20 cellular contexts compared by ENCODE assay signal in genomic region chr6:41929918-41930317, GRCh38. TPM values are rescaled to one million over a fixed set of nuclear protein-coding genes. Genes with fewer than 3 reads are reported as not detected.
DNase-seq lines count a peak whose midpoint lies in the region; ATAC-seq, FAIRE-seq and TF ChIP-seq lines count a peak whose summit lies in the region.
"Had no signal": no experiment of that assay in that cellular context is flagged by ENCODE, and none has a peak within 500 bp of the region (broad histone marks: within the 10 kb centered on the region; RNA-seq: fewer than 3 reads in every experiment).

No MANE protein-coding gene starts in this region.

- H3K4me1 Mint-ChIP-seq in IgD-negative memory B cell (peaks cover 7 to 19% (median 14%) of the 10 kb centered on the region in 3 donors), natural killer cell (peaks cover 60% of the 10 kb centered on the region in 2 donors)
- peaks cover 35% of the 10 kb centered on the region for H3K4me1 Mint-ChIP-seq in activated naive CD8-positive, alpha-beta T cell (ENCODE audit: low read depth)

- POLR2A ChIA-PET in PC-9 (lab: Charles Lee; ENCODE audit: unreplicated experiment), result no interaction called here

- no peaks in the 10 kb centered on the region for H3K27me3 ChIP-seq in BLaER1 treated with 17β-estradiol and CSF1 and Interleukin-3, amounts not matched to agents 10 nM and 100 nM
- no peaks in the 10 kb centered on the region for H3K27me3 ChIP-seq in PC-9 (ENCODE audit: insufficient read depth, low read depth)

- peak overlapping the region in 9 of 11 experiments; percentile 4 to 61 (median 37); a peak in 15 of 22 replicates for H3K4me2 ChIP-seq in BLaER1 treated with 17β-estradiol and CSF1 and Interleukin-3, amounts not matched to agents 10 nM and 100 nM
- no peak overlapping the region for H3K4me2 ChIP-seq in PC-9

- no peak overlapping the region for H2AFZ ChIP-seq in PC-9

- H3K36me3 Mint-ChIP-seq in IgD-negative memory B cell, result no peaks in the 10 kb centered on the region
- peaks cover 9% of the 10 kb centered on the region for H3K36me3 Mint-ChIP-seq in activated naive CD8-positive, alpha-beta T cell
- H3K36me3 Mint-ChIP-seq in natural killer cell, result no peaks in the 10 kb centered on the region

- CTCF ChIA-PET in PC-9 (lab: Charles Lee), result no interaction called here

- DNase-seq in natural killer cell, result no peak
- DNase-seq in epidermal melanocyte (ENCODE audit: insufficient read length, low spot score), result no peak
- DNase-seq in PC-9, result no peak
- DNase-seq in kidney, result no peak
- DNase-seq: AML-193, DMS79, KBM-7, NCI-H1048, NCI-H1436 treated with DMSO at 0.1 percent for 48 hours, NCI-H2081, NCI-H510A, NCI-H82, PC-3 had no signal

- peak overlapping the region in 10 of 11 experiments; percentile 15 to 100 (median 48); a peak in 16 of 22 replicates for H3K27ac ChIP-seq in BLaER1 treated with 17β-estradiol and CSF1 and Interleukin-3, amounts not matched to agents 10 nM and 100 nM
- H3K27ac ChIP-seq in PC-9 (no peak overlapping the region), kidney (ENCODE audit: low read depth in 2 of 2, low read length in 2 of 2) (no peak overlapping the region)

- H3K9ac ChIP-seq in BLaER1 treated with 17β-estradiol and CSF1 and Interleukin-3, amounts not matched to agents 10 nM and 100 nM, result peak overlapping the region; percentile 3 to 60 (median 39); a peak in 15 of 22 replicates
- H3K9ac ChIP-seq in kidney (ENCODE audit: low read length in 2 of 2), result no peak overlapping the region

- no peak for FAIRE-seq in kidney (lab: Jason Lieb, UNC)
- FAIRE-seq: D721Med had no signal

- H3K27me3 Mint-ChIP-seq in IgD-negative memory B cell (no peaks in the 10 kb centered on the region), natural killer cell (ENCODE audit: low read depth in 2 of 2) (no peaks in the 10 kb centered on the region)
- no peaks in the 10 kb centered on the region for H3K27me3 Mint-ChIP-seq in activated naive CD8-positive, alpha-beta T cell
- H3K27me3 Mint-ChIP-seq: CD8-positive, alpha-beta memory T cell had no signal

- ATAC-seq in natural killer cell, result no peak
- ATAC-seq in HG03196 (IDR thresholded peaks at IDR 0.05; ENCODE audit: unreplicated experiment), result no peak
- ATAC-seq: PC-3 had no signal

- TF ChIP-seq CTCF in natural killer cell (IDR thresholded peaks at IDR 0.05), result no peak
- no peak for TF ChIP-seq CTCF in PC-9 (conservative IDR thresholded peaks at IDR 0.05)
- TF ChIP-seq CTCF in kidney (IDR thresholded peaks at IDR 0.05; ENCODE audit: borderline replicate concordance, extremely low read depth, insufficient read depth), result no peak

- H3K27ac Mint-ChIP-seq in IgD-negative memory B cell (peak overlapping the region; percentile 39 to 85 (median 58)), natural killer cell (peak overlapping the region; percentile 67 to 73)
- H3K27ac Mint-ChIP-seq in activated naive CD8-positive, alpha-beta T cell, result peak overlapping the region; percentile 25

- peaks cover 8 to 90% (median 69%) of the 10 kb centered on the region in 11 experiments; a peak in 21 of 22 replicates for H4K20me1 ChIP-seq in BLaER1 treated with 17β-estradiol and CSF1 and Interleukin-3, amounts not matched to agents 10 nM and 100 nM
- peaks cover 45% of the 10 kb centered on the region for H4K20me1 ChIP-seq in PC-9 (ENCODE audit: insufficient read depth)

- intact Hi-C loops in natural killer cell (cut with micrococcal nuclease), result no loop called here
- intact Hi-C loops in PC-9 (cut with micrococcal nuclease; ENCODE audit: unreplicated experiment), result no loop called here
- intact Hi-C loops in kidney (cut with DNase I), result loop anchor here (10.0 kb wide), 1 partner anchor 115 kb away; no protein-coding TSS in a partner anchor

- H3K9me3 Mint-ChIP-seq in IgD-negative memory B cell, result no peaks in the 10 kb centered on the region
- no peaks in the 10 kb centered on the region for H3K9me3 Mint-ChIP-seq in activated naive CD8-positive, alpha-beta T cell (ENCODE audit: low read depth)
- H3K9me3 Mint-ChIP-seq in natural killer cell, result no peaks in the 10 kb centered on the region
- H3K9me3 Mint-ChIP-seq: CD8-positive, alpha-beta memory T cell had no signal

- H3K4me1 ChIP-seq in BLaER1 treated with 17β-estradiol and CSF1 and Interleukin-3, amounts not matched to agents 10 nM and 100 nM, result peaks cover 25 to 95% (median 78%) of the 10 kb centered on the region in 10 experiments
- no peaks in the 10 kb centered on the region for H3K4me1 ChIP-seq in PC-9 (replicated peaks; ENCODE audit: insufficient read depth)
- H3K4me1 ChIP-seq in kidney (ENCODE audit: control insufficient read depth in 1 of 2, insufficient read depth in 1 of 2, low read depth in 1 of 2, low read length in 2 of 2), result no peaks in the 10 kb centered on the region
- H3K4me1 ChIP-seq: HAP-1 had no signal

- peaks cover 43% of the 10 kb centered on the region for H3F3A ChIP-seq in PC-9 (ENCODE audit: insufficient read depth, low read depth)

- H3K9me3 ChIP-seq in BLaER1 treated with 17β-estradiol and CSF1 and Interleukin-3, amounts not matched to agents 10 nM and 100 nM (replicated peaks in 1 of 11), result no peaks in the 10 kb centered on the region
- H3K9me3 ChIP-seq in PC-9 (ENCODE audit: insufficient read depth, low read depth) (no peaks in the 10 kb centered on the region), kidney (ENCODE audit: control insufficient read depth in 1 of 2, low read length in 2 of 2) (no peaks in the 10 kb centered on the region)
- H3K9me3 ChIP-seq: HAP-1 had no signal

- peaks cover 81 to 100% (median 98%) of the 10 kb centered on the region in 11 experiments for H3K36me3 ChIP-seq in BLaER1 treated with 17β-estradiol and CSF1 and Interleukin-3, amounts not matched to agents 10 nM and 100 nM
- peaks cover 53% of the 10 kb centered on the region for H3K36me3 ChIP-seq in PC-9 (ENCODE audit: low read depth)
- peaks cover 33 to 49% of the 10 kb centered on the region in 2 donors for H3K36me3 ChIP-seq in kidney (ENCODE audit: control insufficient read depth in 1 of 2, insufficient read depth in 2 of 2, low read length in 2 of 2)

- H3K4me3 Mint-ChIP-seq in IgD-negative memory B cell (peak overlapping the region in 1 of 4 donors; percentile 2), natural killer cell (no peak overlapping the region)
- H3K4me3 Mint-ChIP-seq in activated naive CD8-positive, alpha-beta T cell, result no peak overlapping the region
- H3K4me3 Mint-ChIP-seq: CD8-positive, alpha-beta memory T cell had no signal

- no peak overlapping the region for H3K4me3 ChIP-seq in BLaER1 treated with 17β-estradiol and CSF1 and Interleukin-3, amounts not matched to agents 10 nM and 100 nM
- H3K4me3 ChIP-seq in PC-9 (no peak overlapping the region), kidney (ENCODE audit: low read length in 2 of 2) (no peak overlapping the region)
- H3K4me3 ChIP-seq: HAP-1 had no signal

- peaks cover 23% of the 10 kb centered on the region for H3K79me2 ChIP-seq in PC-9 (ENCODE audit: low read depth)

- no TSS peak for BruUV-seq in PC-9 (replicated peaks; lab: Mats Ljungman, UMichigan)

- H3K9me2 ChIP-seq in PC-9 (ENCODE audit: insufficient read depth), result no peaks in the 10 kb centered on the region

RNA-seq across cellular contexts. Expression of gene BYSL, which starts 8.6 kb away (rescaled TPM):
- polyA plus RNA-seq in IgD-negative memory B cell (9.6 TPM), kidney (ENCODE audit: insufficient read depth, low read depth, low replicate concordance) (10.1 TPM)
- total RNA-seq in natural killer cell (10 to 100 TPM in 1 of 3 donors, 1 to 10 TPM in 2; 5.4 to 11.6 (median 5.7) TPM), PC-9 (2021) (33.0 and 36.5 TPM in 2 replicates), kidney (14.3 TPM)

RNA-seq across cellular contexts. Expression of gene MED20, which starts 9.0 kb away (rescaled TPM):
- polyA plus RNA-seq in IgD-negative memory B cell (9.8 TPM), kidney (ENCODE audit: insufficient read depth, low read depth, low replicate concordance) (15.1 TPM)
- total RNA-seq in natural killer cell (10 to 100 TPM in 2 of 3 donors, 1 to 10 TPM in 1; 6.4 to 15.2 (median 15.0) TPM), PC-9 (2021) (45.8 and 61.8 TPM in 2 replicates), kidney (22.0 TPM)

RNA-seq across cellular contexts. Expression of gene CCND3, which starts 11.7 kb away (rescaled TPM):
- polyA plus RNA-seq in IgD-negative memory B cell (309 TPM), kidney (ENCODE audit: insufficient read depth, low read depth, low replicate concordance) (42.1 TPM)
- total RNA-seq in natural killer cell (100 to 1,000 TPM; 409 to 438 (median 438) TPM), PC-9 (2021) (70.5 and 75.1 TPM in 2 replicates), kidney (139 TPM)

RNA-seq across cellular contexts. Expression of gene USP49, which starts 34.7 kb away (rescaled TPM):
- 1.5 TPM for polyA plus RNA-seq in IgD-negative memory B cell
- 10 to 100 TPM in 2 of 3 donors, 1 to 10 TPM in 1; 6.4 to 15.1 (median 11.5) TPM for total RNA-seq in natural killer cell
- total RNA-seq in PC-9 (2021), result 10.9 and 13.9 TPM in 2 replicates
- total RNA-seq in kidney, result 3.4 TPM
- polyA plus RNA-seq in kidney (ENCODE audit: insufficient read depth, low read depth, low replicate concordance), result 1.1 TPM

Comparison
In these comparisons a context has a peak if more than half of its experiments do, and no peak if none do; other contexts are left out.
1. H3K27ac ChIP-seq: peak in BLaER1 treated with 17β-estradiol and CSF1 and Interleukin-3, amounts not matched to agents 10 nM and 100 nM (10 of 11); none in PC-9 (single experiment) and kidney (0 of 2).
2. H3K9ac ChIP-seq: peak in BLaER1 treated with 17β-estradiol and CSF1 and Interleukin-3, amounts not matched to agents 10 nM and 100 nM (11 of 11); none in kidney (0 of 2).
3. Peak in every context shown above with its lines, with median percentiles within 50 percentile points of each other: H3K27ac Mint-ChIP-seq.